35 cellular contexts compared by ENCODE assay signal in genomic region chr11:13494051-13494450, GRCh38. TPM values are rescaled to one million over a fixed set of nuclear protein-coding genes. Genes with fewer than 3 reads are reported as not detected.
"Had no signal": no experiment of that assay in that cellular context is flagged by ENCODE, and none has a peak within 500 bp of the region (broad histone marks: within the 10 kb centered on the region; RNA-seq: fewer than 3 reads in every experiment).

No MANE protein-coding gene starts in this region.

- ATAC-seq: left colon; left lung; mucosa of descending colon; naive thymus-derived CD4-positive, alpha-beta T cell; natural killer cell treated with Interleukin-12 subunit alpha and Interleukin-12 subunit beta and Interleukin-15 and Interleukin-18, amount 100 ng/mL, for 72 hours; pancreas; psoas muscle; right lobe of liver; stimulated activated memory B cell treated with anti-CD40 and anti-IgM and Interleukin-4, amounts not matched to agents 10 μg/mL and 1 μg/mL and 100 μg/mL, for 72 hours; stimulated activated naive CD8-positive, alpha-beta T cell treated with anti-CD3 and anti-CD28 coated beads, Interleukin-15, amount 100 ng/mL, for 72 hours had no signal

- DNase-seq: hippocampal formation; kidney; left colon; left lung; midbrain; mucosa of descending colon; naive thymus-derived CD4-positive, alpha-beta T cell; nucleus accumbens; pancreas; psoas muscle; right lobe of liver; stimulated activated CD4-positive, alpha-beta T cell treated with anti-CD3 and anti-CD28 coated beads, Interleukin-1b, Interleukin-23, amount 100 ng/mL, for 48 hours; stimulated activated CD4-positive, alpha-beta T cell treated with anti-CD3 and anti-CD28 coated beads, Interleukin-2, amount 100 ng/mL, for 48 hours; stimulated activated CD4-positive, alpha-beta T cell treated with anti-CD3 and anti-CD28 coated beads, Interleukin-4, amount 100 ng/mL, for 4 hours; stimulated activated CD8-positive, alpha-beta memory T cell treated with anti-CD3 and anti-CD28 coated beads, Interleukin-4, amount 100 ng/mL, for 48 hours; stimulated activated naive CD4-positive, alpha-beta T cell treated with Interleukin-2 at 50 U/mL for 16 hours; stimulated activated naive CD8-positive, alpha-beta T cell treated with anti-CD3 and anti-CD28 coated beads, Interleukin-15, amount 100 ng/mL, for 72 hours; substantia nigra; uterus had no signal

- H3K4me1 ChIP-seq: left lung, pancreas, psoas muscle, right atrium auricular region, right lobe of liver, tibial nerve, uterus had no signal

- H3K4me1 Mint-ChIP-seq: naive thymus-derived CD4-positive, alpha-beta T cell; stimulated activated memory B cell treated with anti-CD40 and anti-IgM and Interleukin-4, amounts not matched to agents 10 μg/mL and 1 μg/mL and 100 μg/mL, for 72 hours; stimulated activated naive CD8-positive, alpha-beta T cell treated with anti-CD3 and anti-CD28 coated beads, Interleukin-15, amount 100 ng/mL, for 72 hours had no signal

- H3K4me3 Mint-ChIP-seq: naive thymus-derived CD4-positive, alpha-beta T cell; natural killer cell treated with Interleukin-12 subunit alpha and Interleukin-12 subunit beta and Interleukin-15 and Interleukin-18, amount 100 ng/mL, for 72 hours; stimulated activated memory B cell treated with anti-CD40 and anti-IgM and Interleukin-4, amounts not matched to agents 10 μg/mL and 1 μg/mL and 100 μg/mL, for 72 hours; stimulated activated naive CD8-positive, alpha-beta T cell treated with anti-CD3 and anti-CD28 coated beads, Interleukin-15, amount 100 ng/mL, for 72 hours; type B pancreatic cell had no signal

- H3K4me3 ChIP-seq: left lung, lung, mucosa of descending colon, pancreas, psoas muscle, right atrium auricular region, right lobe of liver, smooth muscle cell, tibial nerve, uterus had no signal

- H3K27ac Mint-ChIP-seq: naive thymus-derived CD4-positive, alpha-beta T cell; natural killer cell treated with Interleukin-12 subunit alpha and Interleukin-12 subunit beta and Interleukin-15 and Interleukin-18, amount 100 ng/mL, for 72 hours; stimulated activated memory B cell treated with anti-CD40 and anti-IgM and Interleukin-4, amounts not matched to agents 10 μg/mL and 1 μg/mL and 100 μg/mL, for 72 hours; stimulated activated naive CD8-positive, alpha-beta T cell treated with anti-CD3 and anti-CD28 coated beads, Interleukin-15, amount 100 ng/mL, for 72 hours; type B pancreatic cell had no signal

- H3K9me3 Mint-ChIP-seq: natural killer cell treated with Interleukin-12 subunit alpha and Interleukin-12 subunit beta and Interleukin-15 and Interleukin-18, amount 100 ng/mL, for 72 hours; stimulated activated naive CD8-positive, alpha-beta T cell treated with anti-CD3 and anti-CD28 coated beads, Interleukin-15, amount 100 ng/mL, for 72 hours; type B pancreatic cell had no signal

- H3K9me3 ChIP-seq: left lung, mucosa of descending colon, pancreas, psoas muscle, right atrium auricular region, right lobe of liver, tibial nerve, uterus had no signal

- H3K27ac ChIP-seq: left lung, pancreas, psoas muscle, right atrium auricular region, right lobe of liver, tibial nerve, uterus had no signal

- H3K36me3 ChIP-seq: left lung, pancreas, right atrium auricular region, right lobe of liver, tibial nerve, uterus had no signal

- H3K36me3 Mint-ChIP-seq: naive thymus-derived CD4-positive, alpha-beta T cell; stimulated activated memory B cell treated with anti-CD40 and anti-IgM and Interleukin-4, amounts not matched to agents 10 μg/mL and 1 μg/mL and 100 μg/mL, for 72 hours; type B pancreatic cell had no signal

- H3K27me3 ChIP-seq: pancreas, right atrium auricular region, right lobe of liver, tibial nerve, uterus had no signal

- H3K4me2 ChIP-seq: smooth muscle cell had no signal

RNA-seq across cellular contexts. Expression of gene PTH, which starts 1.7 kb away (rescaled TPM):
- total RNA-seq: kidney; left colon; left lung; liver; lung; mesenteric fat pad; mucosa of descending colon; myocyte; naive thymus-derived CD4-positive, alpha-beta T cell; natural killer cell treated with Interleukin-12 subunit alpha and Interleukin-12 subunit beta and Interleukin-15 and Interleukin-18, amount 100 ng/mL, for 72 hours; osteoblast; posterior vena cava; psoas muscle; right atrium auricular region; right lobe of liver; skeletal muscle tissue; smooth muscle cell; temporal lobe; tibial nerve; ureter; uterus had no signal
- polyA plus RNA-seq: liver; lung; naive thymus-derived CD4-positive, alpha-beta T cell; neural cell; pancreas; psoas muscle; smooth muscle cell had no signal
